ENCODE assay signal across 23 cellular contexts in the genomic region with DNA sequence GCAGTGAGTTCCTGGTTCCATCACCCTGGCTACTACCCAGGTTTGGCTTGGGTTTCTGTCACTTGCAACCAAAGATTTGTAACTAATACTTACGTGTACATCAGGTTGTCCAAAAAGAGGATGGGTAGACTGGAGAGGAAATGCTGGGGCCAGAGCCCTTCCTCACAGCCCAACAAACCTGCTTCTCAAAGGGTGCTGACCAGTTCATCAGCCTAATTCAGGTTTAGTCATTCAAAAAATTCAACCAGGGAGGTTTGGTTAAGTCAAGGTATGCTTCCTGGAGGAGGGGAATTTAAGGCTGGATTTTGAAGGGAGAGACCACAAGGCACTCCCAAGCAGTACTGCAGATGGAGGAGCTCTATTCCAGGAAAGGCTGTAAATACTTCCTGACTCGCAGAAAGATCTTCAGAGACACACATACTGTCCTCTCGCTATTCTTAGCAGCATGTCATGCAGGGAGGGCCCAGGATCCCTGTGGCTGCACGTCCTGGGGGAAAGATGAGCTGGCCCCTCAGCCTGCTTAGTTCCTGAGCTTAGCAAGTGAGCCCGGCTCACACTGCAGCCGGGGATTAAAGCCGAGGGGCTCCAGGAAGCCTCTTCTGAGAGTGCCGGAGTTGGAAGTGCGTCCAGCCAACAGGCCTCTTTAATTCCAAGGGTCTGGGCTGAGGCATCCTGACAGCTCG. TPM values are rescaled to one million over a fixed set of nuclear protein-coding genes. Genes with fewer than 3 reads are reported as not detected.
DNase-seq lines count a peak whose midpoint lies in the region; ATAC-seq, FAIRE-seq and TF ChIP-seq lines count a peak whose summit lies in the region.
"Had no signal": no experiment of that assay in that cellular context is flagged by ENCODE, and none has a peak within 500 bp of the region (broad histone marks: within the 10 kb centered on the region; RNA-seq: fewer than 3 reads in every experiment).

No MANE protein-coding gene starts in this region.

- CTCF ChIA-PET in IMR-90 (lab: Yijun Ruan, JAX), result interaction anchor here (0.7 kb wide), 1 partner anchor 41 kb away, joined by 4 read pairs; no protein-coding TSS in a partner anchor

- H3K27me3 ChIP-seq in IMR-90 (ENCODE audit: control insufficient read depth, insufficient read depth, low read length), result no peaks in the 10 kb centered on the region
- no peaks in the 10 kb centered on the region for H3K27me3 ChIP-seq in dorsolateral prefrontal cortex
- H3K27me3 ChIP-seq in neuronal stem cell (ENCODE audit: control insufficient read depth in 3 of 3, insufficient read depth in 3 of 3, low read depth in 1 of 3, low read length in 3 of 3), result peaks cover 0 to 13% (median 0%) of the 10 kb centered on the region in 3 experiments
- H3K27me3 ChIP-seq: vagina had no signal

- no peaks in the 10 kb centered on the region for H3K36me3 ChIP-seq in IMR-90 (ENCODE audit: control insufficient read depth, insufficient read depth, low read length)
- no peaks in the 10 kb centered on the region for H3K36me3 ChIP-seq in neuronal stem cell (replicated peaks in 1 of 2; ENCODE audit: control insufficient read depth in 2 of 2, insufficient read depth in 2 of 2, low read length in 2 of 2)
- H3K36me3 ChIP-seq: vagina had no signal

- peak overlapping the region; percentile 11 for H2BK5ac ChIP-seq in IMR-90 (ENCODE audit: low read depth, low read length, poor library complexity, severe bottlenecking)
- no peak overlapping the region for H2BK5ac ChIP-seq in neuronal stem cell (ENCODE audit: low read length)

- intact Hi-C loops in IMR-90 (cut with micrococcal nuclease), result loop anchor here (5.0 kb wide), 1 partner anchor 65 kb away; no protein-coding TSS in a partner anchor
- intact Hi-C loops in dorsolateral prefrontal cortex (cut with DNase I), result loop anchor here in 1 of 2 donors (10.0 kb wide), 1 partner anchor 172 kb away; no protein-coding TSS in a partner anchor

- H3K9ac ChIP-seq in IMR-90 (ENCODE audit: low read depth, low read length), result no peak overlapping the region
- peak overlapping the region; percentile 63 for H3K9ac ChIP-seq in neuronal stem cell (ENCODE audit: low read depth, low read length, poor library complexity)

- H2BK12ac ChIP-seq in neuronal stem cell (ENCODE audit: low read length), result no peak overlapping the region

- in situ Hi-C loops in IMR-90 (cut with MboI; ENCODE audit: low sequenced_read_pairs), result no loop called here

- H3K79me1 ChIP-seq in IMR-90 (ENCODE audit: low read depth in 1 of 2, low read length in 2 of 2) (0 out of 4 replicates have a peak, but pooled peaks cover 0 to 3% of the 10 kb centered on the region in 2 experiments), neuronal stem cell (ENCODE audit: low read depth, low read length) (no peaks in the 10 kb centered on the region)

- FAIRE-seq in D721Med (lab: Jason Lieb, UNC), result no peak
- FAIRE-seq: GM18507, islet of Langerhans, K562, small intestine had no signal

- no peak for TF ChIP-seq POLR2A in IMR-90 (IDR thresholded peaks at IDR 0.05; ENCODE audit: low read depth, low read length)

- H4K8ac ChIP-seq in IMR-90 (ENCODE audit: low read depth in 2 of 2, low read length in 2 of 2), result peak overlapping the region in 1 of 2 experiments; percentile 32; a peak in 2 of 4 replicates
- no peak overlapping the region for H4K8ac ChIP-seq in neuronal stem cell (ENCODE audit: low read depth, low read length)

- H4K5ac ChIP-seq in IMR-90 (ENCODE audit: low read depth, low read length), result peak overlapping the region; percentile 3; the same call in 1 of the 2 replicates

- H2BK120ac ChIP-seq in IMR-90 (ENCODE audit: low read depth, low read length) (peak overlapping the region; percentile 47), neuronal stem cell (ENCODE audit: low read depth, low read length) (no peak overlapping the region)

- peaks cover 16% of the 10 kb centered on the region for H3K9me1 ChIP-seq in IMR-90 (ENCODE audit: insufficient read depth, low read length)

- H3K27ac ChIP-seq in IMR-90 (ENCODE audit: insufficient read depth, low read length), result no peak overlapping the region
- H3K27ac ChIP-seq in dorsolateral prefrontal cortex, result peak overlapping the region in 56 of 59 donors; percentile 4 to 98 (median 92)
- no peak overlapping the region for H3K27ac ChIP-seq in neuronal stem cell (replicated peaks; ENCODE audit: low read length)
- H3K27ac ChIP-seq: vagina had no signal

- no peak overlapping the region for H3K56ac ChIP-seq in IMR-90 (ENCODE audit: extremely low read depth, insufficient read depth, low read length)

- H3K14ac ChIP-seq in IMR-90 (replicated peaks; ENCODE audit: low read depth, low read length), result peak overlapping the region; percentile 50
- no peak overlapping the region for H3K14ac ChIP-seq in neuronal stem cell (ENCODE audit: low read length)

- H3K23ac ChIP-seq in IMR-90 (ENCODE audit: low read depth, low read length) (peak overlapping the region; percentile 10; the same call in 1 of the 2 replicates), neuronal stem cell (ENCODE audit: low read depth, low read length, poor library complexity) (no peak overlapping the region)

- no peak; the same call in 1 of the 2 replicates for ATAC-seq in IMR-90 (ENCODE audit: low read depth)
- ATAC-seq: stimulated activated memory B cell treated with anti-CD40 and anti-IgM and Interleukin-4, amounts not matched to agents 10 μg/mL and 1 μg/mL and 100 μg/mL, for 72 hours had no signal

- peak overlapping the region; percentile 93 for H2AK5ac ChIP-seq in IMR-90 (ENCODE audit: low read depth, low read length)
- no peak overlapping the region for H2AK5ac ChIP-seq in neuronal stem cell (ENCODE audit: low read depth, low read length)

- H3K9me3 ChIP-seq in IMR-90 (ENCODE audit: control insufficient read depth, insufficient read depth, low read length), result peaks cover 7% of the 10 kb centered on the region
- H3K9me3 ChIP-seq in neuronal stem cell (replicated peaks in 1 of 2; ENCODE audit: control insufficient read depth in 2 of 2, insufficient read depth in 1 of 2, low read depth in 1 of 2, low read length in 2 of 2), result peaks cover 3 to 5% of the 10 kb centered on the region in 2 donors
- H3K9me3 ChIP-seq: vagina had no signal

- peak overlapping the region; percentile 77 for H3K4ac ChIP-seq in IMR-90 (ENCODE audit: low read depth, low read length)
- H3K4ac ChIP-seq in neuronal stem cell (ENCODE audit: low read length), result no peak overlapping the region

- peaks cover 17% of the 10 kb centered on the region for H3K4me1 ChIP-seq in IMR-90 (ENCODE audit: control insufficient read depth, insufficient read depth, low read length)
- H3K4me1 ChIP-seq in neuronal stem cell (ENCODE audit: control insufficient read depth in 2 of 2, insufficient read depth in 1 of 2, low read depth in 1 of 2, low read length in 2 of 2), result peaks cover 1 to 3% of the 10 kb centered on the region in 2 donors

- H2BK15ac ChIP-seq in IMR-90 (ENCODE audit: low read depth, low read length) (peak overlapping the region; percentile 88; the same call in 2 of the 3 replicates), neuronal stem cell (ENCODE audit: low read length) (no peak overlapping the region)

- TF ChIP-seq CTCF in D721Med (IDR thresholded peaks at IDR 0.05; ENCODE audit: insufficient read depth, missing control alignments), result no peak
- no peak for TF ChIP-seq CTCF in IMR-90 (conservative IDR thresholded peaks at IDR 0.05; ENCODE audit: low read depth, low read length)
- TF ChIP-seq CTCF in dorsolateral prefrontal cortex (IDR thresholded peaks at IDR 0.05 in 54 of 56, conservative IDR thresholded peaks at IDR 0.05 in 2 of 56; ENCODE audit: low read depth in 1 of 56, partially characterized antibody in 56 of 56), result no peak

- H2AFZ ChIP-seq in IMR-90 (replicated peaks; ENCODE audit: low read length, poor library complexity) (peak overlapping the region; percentile 56), neuronal stem cell (ENCODE audit: low read length) (peak overlapping the region; percentile 28)

- POLR2A ChIA-PET in IMR-90 (lab: Charles Lee; ENCODE audit: unreplicated experiment), result no interaction called here

- H2BK20ac ChIP-seq in IMR-90 (ENCODE audit: low read depth, low read length), result peak overlapping the region; percentile 61

- peak overlapping the region; percentile 54; the same call in 1 of the 2 replicates for H3K18ac ChIP-seq in IMR-90 (ENCODE audit: low read depth, low read length)
- no peak overlapping the region for H3K18ac ChIP-seq in neuronal stem cell (ENCODE audit: low read length)

- H2AK9ac ChIP-seq in IMR-90 (replicated peaks; ENCODE audit: low read depth, low read length, poor library complexity), result peak overlapping the region; percentile 45

- no TSS peak for BruUV-seq in IMR-90 (replicated peaks; lab: Mats Ljungman, UMichigan)

- H3K4me2 ChIP-seq in IMR-90 (ENCODE audit: low read depth, low read length) (no peak overlapping the region), neuronal stem cell (ENCODE audit: insufficient read depth, low read length, poor library complexity, severe bottlenecking) (no peak overlapping the region)

- 87% methylated on average over 4 of the region's 10 CpGs; no CpG with 5 or more reads in 1 of the 2 experiments for WGBS in IMR-90 (ENCODE audit: extremely low coverage in 2 of 2, insufficient read length in 1 of 2), 2 experiments
- no CpG with 5 or more reads among the region's 10 CpGs for WGBS in neuronal stem cell (ENCODE audit: extremely low coverage in 2 of 2, insufficient read length in 2 of 2, insufficient replicate concordance in 1 of 2), 2 donors

- no peak overlapping the region for H3K4me3 ChIP-seq in IMR-90 (ENCODE audit: insufficient read depth, low read depth, low read length)
- no peak overlapping the region for H3K4me3 ChIP-seq in dorsolateral prefrontal cortex
- no peak overlapping the region for H3K4me3 ChIP-seq in neuronal stem cell (ENCODE audit: low read length in 2 of 2)
- H3K4me3 ChIP-seq: K562, vagina had no signal

- H4K20me1 ChIP-seq in IMR-90 (ENCODE audit: insufficient read depth, low read length), result no peaks in the 10 kb centered on the region

- H4K91ac ChIP-seq in IMR-90 (ENCODE audit: insufficient read depth, low read depth, low read length) (peak overlapping the region; percentile 49), neuronal stem cell (ENCODE audit: low read depth, low read length, poor library complexity) (no peak overlapping the region)

- DNase-seq in D721Med (ENCODE audit: insufficient read length, low spot score) (peak; percentile 59), IMR-90 (peak; percentile 44), dorsolateral prefrontal cortex (no peak), neuronal stem cell (ENCODE audit: low spot score) (no peak), retina (no peak), DMS53 (lab: John Stamatoyannopoulos, UW) (no peak), dermis blood vessel endothelial cell (no peak), NCI-H2081 treated with DMSO at 0.1 percent for 48 hours (lab: John Stamatoyannopoulos, UW) (no peak)
- DNase-seq: activated CD4-positive, alpha-beta T cell treated with anti-CD3 and anti-CD28 coated beads for 48 hours; activated naive CD8-positive, alpha-beta T cell treated with anti-CD3 and anti-CD28 coated beads, Interleukin-2, amount 10 ng/mL, durations not matched to agents 7 days and 5 days; activated T-cell treated with anti-CD3 and anti-CD28 coated beads, Interleukin-2, amount 50 U/mL, for 1 hour; AML-193; midbrain; NCI-H1092 treated with DMSO at 0.1 percent for 48 hours; NK-92 treated with Interleukin-12 subunit alpha and Interleukin-12 subunit beta, amount 100 ng/mL, for 24 hours; occipital lobe; SHP77 treated with DMSO at 0.1 percent for 48 hours; small intestine had no signal

- no peak for TF ChIP-seq RAD21 in IMR-90 (IDR thresholded peaks at IDR 0.05; ENCODE audit: low read length)

- dilution Hi-C loops in IMR-90 (cut with HindIII; ENCODE audit: low sequenced_read_pairs, unreplicated experiment), result no loop called here

RNA-seq across cellular contexts. Expression of a gene that starts 40.0 kb away (rescaled TPM):
- total RNA-seq in IMR-90 (2012; rRNA removed) (18.1 and 19.7 TPM in 2 replicates), dorsolateral prefrontal cortex (100 to 1,000 TPM; 151 to 703 (median 290) TPM), dermis blood vessel endothelial cell (34.4 and 49.0 TPM in 2 replicates)
- 25.7 and 26.4 TPM in 2 replicates for polyA plus RNA-seq in IMR-90 (2012; rRNA removed)
- polyA plus RNA-seq in IMR-90 (2012; cell fraction: cytosol; rRNA removed), result 18.6 and 33.9 TPM in 2 replicates
- polyA plus RNA-seq in IMR-90 (2012; cell fraction: nucleus; rRNA removed; ENCODE audit: low replicate concordance), result 48.9 and 50.9 TPM in 2 replicates
- 58.5 TPM for polyA plus RNA-seq in neuronal stem cell (2013, experiment 1 of 2)
- polyA plus RNA-seq in neuronal stem cell (2013, experiment 2 of 2), result 59.1 TPM

Comparison
In these comparisons a context has a peak if more than half of its experiments do, and no peak if none do; other contexts are left out.
1. DNase-seq: peak in D721Med (single experiment) and IMR-90 (single experiment); none in dorsolateral prefrontal cortex (0 of 10), neuronal stem cell (single experiment), retina (single experiment), DMS53 (single experiment), dermis blood vessel endothelial cell (single experiment) and NCI-H2081 treated with DMSO at 0.1 percent for 48 hours (single experiment).
2. H3K27ac ChIP-seq: peak in dorsolateral prefrontal cortex (56 of 59); none in IMR-90 (single experiment) and neuronal stem cell (single experiment).